17 cellular contexts compared by ENCODE assay signal in genomic region chr20:9488063-9488462, GRCh38. TPM values are rescaled to one million over a fixed set of nuclear protein-coding genes. Genes with fewer than 3 reads are reported as not detected.
"Had no signal": no experiment of that assay in that cellular context is flagged by ENCODE, and none has a peak within 500 bp of the region (broad histone marks: within the 10 kb centered on the region; RNA-seq: fewer than 3 reads in every experiment).

No MANE protein-coding gene starts in this region.

- H3K36me3 ChIP-seq: ascending aorta, cardiac muscle cell, gastrocnemius medialis, thoracic aorta, WERI-Rb-1 had no signal

- DNase-seq: activated CD4-positive, alpha-beta T cell treated with anti-CD3 and anti-CD28 coated beads for 36 hours; activated CD8-positive, alpha-beta memory T cell treated with anti-CD3 and anti-CD28 coated beads, Interleukin-2, amount 50 U/mL, for 48 hours; activated CD8-positive, alpha-beta T cell treated with anti-CD3 and anti-CD28 coated beads for 36 hours; activated naive CD8-positive, alpha-beta T cell treated with anti-CD3 and anti-CD28 coated beads, Interleukin-2, amount 10 ng/mL, durations not matched to agents 7 days and 5 days; cortex of kidney; effector memory CD4-positive, alpha-beta T cell; gastrocnemius medialis; kidney; left ventricle myocardium superior; mesendoderm; stimulated activated CD4-positive, alpha-beta T cell treated with anti-CD3 and anti-CD28 coated beads, Interleukin-4, amount 100 ng/mL, for 1 hour; stimulated activated CD8-positive, alpha-beta memory T cell treated with anti-CD3 and anti-CD28 coated beads, Interleukin-4, amount 100 ng/mL, for 48 hours; WERI-Rb-1 had no signal

- H3K4me3 Mint-ChIP-seq: activated CD4-positive, alpha-beta T cell treated with anti-CD3 and anti-CD28 coated beads for 36 hours; activated CD8-positive, alpha-beta T cell treated with anti-CD3 and anti-CD28 coated beads for 36 hours; activated naive CD8-positive, alpha-beta T cell treated with anti-CD3 and anti-CD28 coated beads, Interleukin-2, amount 10 ng/mL, durations not matched to agents 7 days and 5 days; stimulated activated naive CD8-positive, alpha-beta T cell treated with anti-CD3 and anti-CD28 coated beads, Interleukin-15, Interleukin-2, amounts not matched to agents 100 ng/mL and 50 ng/mL, for 24 hours had no signal

- H3K4me3 ChIP-seq: ascending aorta, cardiac muscle cell, gastrocnemius medialis, thoracic aorta had no signal

- H3K27ac Mint-ChIP-seq: activated CD4-positive, alpha-beta T cell treated with anti-CD3 and anti-CD28 coated beads for 36 hours; activated CD8-positive, alpha-beta T cell treated with anti-CD3 and anti-CD28 coated beads for 36 hours; activated naive CD8-positive, alpha-beta T cell treated with anti-CD3 and anti-CD28 coated beads, Interleukin-2, amount 10 ng/mL, durations not matched to agents 7 days and 5 days; stimulated activated naive CD8-positive, alpha-beta T cell treated with anti-CD3 and anti-CD28 coated beads, Interleukin-15, Interleukin-2, amounts not matched to agents 100 ng/mL and 50 ng/mL, for 24 hours had no signal

- ATAC-seq: activated CD4-positive, alpha-beta T cell treated with anti-CD3 and anti-CD28 coated beads for 36 hours; activated CD8-positive, alpha-beta T cell treated with anti-CD3 and anti-CD28 coated beads for 36 hours; gastrocnemius medialis; left ventricle myocardium superior had no signal

- H3K27me3 Mint-ChIP-seq: activated CD8-positive, alpha-beta T cell treated with anti-CD3 and anti-CD28 coated beads for 36 hours; activated naive CD8-positive, alpha-beta T cell treated with anti-CD3 and anti-CD28 coated beads, Interleukin-2, amount 10 ng/mL, durations not matched to agents 7 days and 5 days; stimulated activated naive CD8-positive, alpha-beta T cell treated with anti-CD3 and anti-CD28 coated beads, Interleukin-15, Interleukin-2, amounts not matched to agents 100 ng/mL and 50 ng/mL, for 24 hours had no signal

- H3K27me3 ChIP-seq: ascending aorta, cardiac muscle cell, gastrocnemius medialis had no signal

- H3K9me3 ChIP-seq: ascending aorta, gastrocnemius medialis, thoracic aorta had no signal

- H3K27ac ChIP-seq: ascending aorta, cardiac muscle cell, gastrocnemius medialis, thoracic aorta, WERI-Rb-1 had no signal

- H3K36me3 Mint-ChIP-seq: activated naive CD8-positive, alpha-beta T cell treated with anti-CD3 and anti-CD28 coated beads, Interleukin-2, amount 10 ng/mL, durations not matched to agents 7 days and 5 days had no signal

- H3K4me1 ChIP-seq: gastrocnemius medialis had no signal

- H3K9me3 Mint-ChIP-seq: activated CD8-positive, alpha-beta T cell treated with anti-CD3 and anti-CD28 coated beads for 36 hours; activated naive CD8-positive, alpha-beta T cell treated with anti-CD3 and anti-CD28 coated beads, Interleukin-2, amount 10 ng/mL, durations not matched to agents 7 days and 5 days had no signal

- H3K4me1 Mint-ChIP-seq: activated CD4-positive, alpha-beta T cell treated with anti-CD3 and anti-CD28 coated beads for 36 hours; activated naive CD8-positive, alpha-beta T cell treated with anti-CD3 and anti-CD28 coated beads, Interleukin-2, amount 10 ng/mL, durations not matched to agents 7 days and 5 days had no signal

RNA-seq across cellular contexts. Expression of gene LAMP5, which starts 26.3 kb away (rescaled TPM):
- total RNA-seq: activated CD4-positive, alpha-beta T cell treated with anti-CD3 and anti-CD28 coated beads for 36 hours; activated CD8-positive, alpha-beta T cell treated with anti-CD3 and anti-CD28 coated beads for 36 hours; activated naive CD8-positive, alpha-beta T cell treated with anti-CD3 and anti-CD28 coated beads, Interleukin-2, amount 10 ng/mL, durations not matched to agents 7 days and 5 days; ascending aorta; gastrocnemius medialis; left ventricle myocardium superior; thoracic aorta had no signal
